In genomic region chr1:38858833-38859560, GRCh38 we compare ENCODE assay signal across 7 cellular contexts.
DNase-seq lines count a peak whose midpoint lies in the region; ATAC-seq and TF ChIP-seq lines count a peak whose summit lies in the region.

No MANE protein-coding gene starts in this region.

- DNase-seq in GM13976 (ENCODE audit: low spot score) (peak; percentile 63), NCI-H128 (lab: John Stamatoyannopoulos, UW; ENCODE audit: unreplicated experiment) (peak; percentile 16), memory B cell (ENCODE audit: low spot score in 2 of 2) (peak; percentile 62 to 71)
- peak; percentile 17 to 35 for DNase-seq in activated CD4-positive, alpha-beta T cell treated with anti-CD3 and anti-CD28 coated beads, Interleukin-2, amount 50 U/mL, for 24 hours (ENCODE audit: low read depth in 1 of 2, low spot score in 1 of 2)
- DNase-seq in effector memory CD4-positive, alpha-beta T cell: peak in 2 of 3 donors; percentile 7 to 29
- DNase-seq in stimulated activated CD8-positive, alpha-beta memory T cell treated with anti-CD3 and anti-CD28 coated beads, Interleukin-12 subunit alpha, Interleukin-12 subunit beta, amount 100 ng/mL, for 1 hour (ENCODE audit: low read depth): peak; percentile 2

- peaks cover 17% of the 10 kb centered on the region for H3K36me3 Mint-ChIP-seq in memory B cell

- H3K27me3 ChIP-seq in effector memory CD4-positive, alpha-beta T cell (replicated peaks; ENCODE audit: control insufficient read depth, insufficient read depth, low read length, poor library complexity, severe bottlenecking): no peaks in the 10 kb centered on the region

- in situ Hi-C loops in GM13976 (cut with MboI; ENCODE audit: low sequenced_read_pairs, unreplicated experiment): no loop called here

- H3K9me3 ChIP-seq in effector memory CD4-positive, alpha-beta T cell (ENCODE audit: control insufficient read depth, low read length): no peaks in the 10 kb centered on the region

- H3K4me3 Mint-ChIP-seq in memory B cell: peak overlapping the region; percentile 92

- H3K4me1 ChIP-seq in effector memory CD4-positive, alpha-beta T cell (ENCODE audit: control insufficient read depth, insufficient read depth, low read length, poor library complexity, severe bottlenecking): peaks cover 18% of the 10 kb centered on the region

- ATAC-seq in HG02588 (IDR thresholded peaks at IDR 0.05; ENCODE audit: unreplicated experiment) (peak; percentile 35), memory B cell (ENCODE audit: low read depth) (peak; percentile 51)

- TF ChIP-seq CTCF in GM13976 (IDR thresholded peaks at IDR 0.05; ENCODE audit: borderline replicate concordance, control extremely low read depth, extremely low read depth, insufficient read depth, missing control alignments): no peak

- no peaks in the 10 kb centered on the region for H3K27me3 Mint-ChIP-seq in memory B cell

- H3K4me3 ChIP-seq in effector memory CD4-positive, alpha-beta T cell (ENCODE audit: insufficient read depth, low read depth, low read length, poor library complexity, severe bottlenecking): peak overlapping the region; percentile 80

- peaks cover 23% of the 10 kb centered on the region for H3K36me3 ChIP-seq in effector memory CD4-positive, alpha-beta T cell (ENCODE audit: control insufficient read depth, insufficient read depth, low read length)

- H3K27ac Mint-ChIP-seq in memory B cell: peak overlapping the region; percentile 91

- H3K4me1 Mint-ChIP-seq in memory B cell: peaks cover 21% of the 10 kb centered on the region

- H3K27ac ChIP-seq in effector memory CD4-positive, alpha-beta T cell (ENCODE audit: insufficient read depth, low read length, poor library complexity, severe bottlenecking): peak overlapping the region; percentile 72

- H3K9me3 Mint-ChIP-seq in memory B cell: no peaks in the 10 kb centered on the region

Comparison
In these comparisons a context has a peak if more than half of its experiments do, and no peak if none do; other contexts are left out.
1. Peak in every context shown above with its lines: DNase-seq, ATAC-seq, H3K4me3 ChIP-seq and H3K27ac ChIP-seq.
2. DNase-seq: peak in every context shown above with its lines; median percentile 66 in memory B cell; 63 in GM13976; 26 in activated CD4-positive, alpha-beta T cell treated with anti-CD3 and anti-CD28 coated beads, Interleukin-2, amount 50 U/mL, for 24 hours; 18 in effector memory CD4-positive, alpha-beta T cell; 16 in NCI-H128; 2 in stimulated activated CD8-positive, alpha-beta memory T cell treated with anti-CD3 and anti-CD28 coated beads, Interleukin-12 subunit alpha, Interleukin-12 subunit beta, amount 100 ng/mL, for 1 hour.